Comparison of ENCODE assay signal across 1 cellular context in genomic region chr2:21032338-21033236, GRCh38.
TF ChIP-seq lines count a peak whose summit lies in the region.

No MANE protein-coding gene starts in this region.

TF ChIP-seq in HepG2, 621 proteins besides CTCF, POLR2A, EP300 and RAD21 (continued from another document and continues in another):
- TF ChIP-seq TFDP2 (CRISPR knock-in tag; IDR thresholded peaks at IDR 0.05) (no peak), SP4 (CRISPR knock-in tag; IDR thresholded peaks at IDR 0.05) (no peak), ZFP36L2 (CRISPR knock-in tag; IDR thresholded peaks at IDR 0.05) (no peak), ELF4 (CRISPR knock-in tag; IDR thresholded peaks at IDR 0.05; ENCODE audit: borderline replicate concordance) (no peak), SIN3A (IDR thresholded peaks at IDR 0.05; ENCODE audit: borderline replicate concordance, low read depth, low read length) (no peak), ZC3H13 (CRISPR knock-in tag; IDR thresholded peaks at IDR 0.05) (0 out of 2 replicates have a peak, but pooled peaks have one; percentile 21), FOXJ3 (CRISPR knock-in tag; IDR thresholded peaks at IDR 0.05; ENCODE audit: borderline replicate concordance) (no peak), NFIB (CRISPR knock-in tag; IDR thresholded peaks at IDR 0.05; ENCODE audit: borderline replicate concordance) (no peak), FLYWCH1 (CRISPR knock-in tag; IDR thresholded peaks at IDR 0.05) (no peak), MYPOP (CRISPR knock-in tag; IDR thresholded peaks at IDR 0.05) (peak; percentile 33; the same call in 1 of the 2 replicates), DPF2 (CRISPR knock-in tag; IDR thresholded peaks at IDR 0.05; ENCODE audit: borderline replicate concordance, low read depth) (no peak), GATAD2A (CRISPR knock-in tag; IDR thresholded peaks at IDR 0.05) (0 out of 2 replicates have a peak, but pooled peaks have one; percentile 10), KDM2A (CRISPR knock-in tag; IDR thresholded peaks at IDR 0.05; ENCODE audit: borderline replicate concordance, low read depth) (peak; percentile 41; the same call in 1 of the 2 replicates), KLF11 (CRISPR knock-in tag; IDR thresholded peaks at IDR 0.05) (no peak), ZNF354B (CRISPR knock-in tag; IDR thresholded peaks at IDR 0.05) (no peak), RBM39 (IDR thresholded peaks at IDR 0.05; ENCODE audit: low read depth, low read length, poor library complexity, severe bottlenecking) (peak; percentile 79), ZNF670 (CRISPR knock-in tag; IDR thresholded peaks at IDR 0.05; ENCODE audit: borderline replicate concordance) (no peak), ZKSCAN8 (CRISPR knock-in tag; IDR thresholded peaks at IDR 0.05; ENCODE audit: borderline replicate concordance) (no peak), HNRNPH1 (optimal IDR thresholded peaks at IDR 0.05; ENCODE audit: low read depth, low read length) (peak; percentile 57), FUBP1 (CRISPR knock-in tag; IDR thresholded peaks at IDR 0.05; ENCODE audit: borderline replicate concordance) (no peak), ZNF296 (CRISPR knock-in tag; conservative IDR thresholded peaks at IDR 0.05) (no peak), ZNF572 (CRISPR knock-in tag; IDR thresholded peaks at IDR 0.05) (no peak), MAFG (CRISPR knock-in tag; IDR thresholded peaks at IDR 0.05) (no peak), ZNF124 (CRISPR knock-in tag; IDR thresholded peaks at IDR 0.05) (0 out of 2 replicates have a peak, but pooled peaks have one; percentile 51), SAP130 (CRISPR knock-in tag; IDR thresholded peaks at IDR 0.05; ENCODE audit: low read depth) (no peak), FOXO1 (CRISPR knock-in tag; IDR thresholded peaks at IDR 0.05) (no peak), POLR2G (IDR thresholded peaks at IDR 0.05; ENCODE audit: low read depth, low read length) (peak; percentile 73), MED8 (CRISPR knock-in tag; IDR thresholded peaks at IDR 0.05; ENCODE audit: insufficient replicate concordance) (no peak), NR0B2 (CRISPR knock-in tag; IDR thresholded peaks at IDR 0.05) (no peak), ATM (IDR thresholded peaks at IDR 0.05; ENCODE audit: borderline replicate concordance) (no peak), ATF7-NPFF (CRISPR knock-in tag; IDR thresholded peaks at IDR 0.05; ENCODE audit: low read depth) (peak; percentile 55; the same call in 1 of the 2 replicates), HNRNPUL1 (IDR thresholded peaks at IDR 0.05; ENCODE audit: low read depth, low read length) (no peak), ZFAT (CRISPR knock-in tag; conservative IDR thresholded peaks at IDR 0.05) (no peak), MATR3 (CRISPR knock-in tag; IDR thresholded peaks at IDR 0.05) (no peak), NBN (conservative IDR thresholded peaks at IDR 0.05) (no peak), SP5 (CRISPR knock-in tag; IDR thresholded peaks at IDR 0.05; ENCODE audit: borderline replicate concordance, low read depth) (no peak), NFATC3 (CRISPR knock-in tag; IDR thresholded peaks at IDR 0.05) (no peak), ZNF891 (CRISPR knock-in tag; IDR thresholded peaks at IDR 0.05) (no peak)
- TF ChIP-seq, protein P1, sequence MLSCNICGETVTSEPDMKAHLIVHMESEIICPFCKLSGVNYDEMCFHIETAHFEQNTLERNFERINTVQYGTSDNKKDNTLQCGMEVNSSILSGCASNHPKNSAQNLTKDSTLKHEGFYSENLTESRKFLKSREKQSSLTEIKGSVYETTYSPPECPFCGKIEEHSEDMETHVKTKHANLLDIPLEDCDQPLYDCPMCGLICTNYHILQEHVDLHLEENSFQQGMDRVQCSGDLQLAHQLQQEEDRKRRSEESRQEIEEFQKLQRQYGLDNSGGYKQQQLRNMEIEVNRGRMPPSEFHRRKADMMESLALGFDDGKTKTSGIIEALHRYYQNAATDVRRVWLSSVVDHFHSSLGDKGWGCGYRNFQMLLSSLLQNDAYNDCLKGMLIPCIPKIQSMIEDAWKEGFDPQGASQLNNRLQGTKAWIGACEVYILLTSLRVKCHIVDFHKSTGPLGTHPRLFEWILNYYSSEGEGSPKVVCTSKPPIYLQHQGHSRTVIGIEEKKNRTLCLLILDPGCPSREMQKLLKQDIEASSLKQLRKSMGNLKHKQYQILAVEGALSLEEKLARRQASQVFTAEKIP (CRISPR knock-in tag; IDR thresholded peaks at IDR 0.05; ENCODE audit: borderline replicate concordance): no peak
- TF ChIP-seq, protein P2, sequence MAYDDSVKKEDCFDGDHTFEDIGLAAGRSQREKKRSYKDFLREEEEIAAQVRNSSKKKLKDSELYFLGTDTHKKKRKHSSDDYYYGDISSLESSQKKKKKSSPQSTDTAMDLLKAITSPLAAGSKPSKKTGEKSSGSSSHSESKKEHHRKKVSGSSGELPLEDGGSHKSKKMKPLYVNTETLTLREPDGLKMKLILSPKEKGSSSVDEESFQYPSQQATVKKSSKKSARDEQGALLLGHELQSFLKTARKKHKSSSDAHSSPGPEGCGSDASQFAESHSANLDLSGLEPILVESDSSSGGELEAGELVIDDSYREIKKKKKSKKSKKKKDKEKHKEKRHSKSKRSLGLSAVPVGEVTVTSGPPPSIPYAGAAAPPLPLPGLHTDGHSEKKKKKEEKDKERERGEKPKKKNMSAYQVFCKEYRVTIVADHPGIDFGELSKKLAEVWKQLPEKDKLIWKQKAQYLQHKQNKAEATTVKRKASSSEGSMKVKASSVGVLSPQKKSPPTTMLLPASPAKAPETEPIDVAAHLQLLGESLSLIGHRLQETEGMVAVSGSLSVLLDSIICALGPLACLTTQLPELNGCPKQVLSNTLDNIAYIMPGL (CRISPR knock-in tag; IDR thresholded peaks at IDR 0.05; ENCODE audit: borderline replicate concordance in 1 of 2, low read depth in 1 of 2): 0 out of 4 replicates have a peak, but pooled peaks of 1 of the 2 experiments have one; percentile 12
- TF ChIP-seq, protein P3, sequence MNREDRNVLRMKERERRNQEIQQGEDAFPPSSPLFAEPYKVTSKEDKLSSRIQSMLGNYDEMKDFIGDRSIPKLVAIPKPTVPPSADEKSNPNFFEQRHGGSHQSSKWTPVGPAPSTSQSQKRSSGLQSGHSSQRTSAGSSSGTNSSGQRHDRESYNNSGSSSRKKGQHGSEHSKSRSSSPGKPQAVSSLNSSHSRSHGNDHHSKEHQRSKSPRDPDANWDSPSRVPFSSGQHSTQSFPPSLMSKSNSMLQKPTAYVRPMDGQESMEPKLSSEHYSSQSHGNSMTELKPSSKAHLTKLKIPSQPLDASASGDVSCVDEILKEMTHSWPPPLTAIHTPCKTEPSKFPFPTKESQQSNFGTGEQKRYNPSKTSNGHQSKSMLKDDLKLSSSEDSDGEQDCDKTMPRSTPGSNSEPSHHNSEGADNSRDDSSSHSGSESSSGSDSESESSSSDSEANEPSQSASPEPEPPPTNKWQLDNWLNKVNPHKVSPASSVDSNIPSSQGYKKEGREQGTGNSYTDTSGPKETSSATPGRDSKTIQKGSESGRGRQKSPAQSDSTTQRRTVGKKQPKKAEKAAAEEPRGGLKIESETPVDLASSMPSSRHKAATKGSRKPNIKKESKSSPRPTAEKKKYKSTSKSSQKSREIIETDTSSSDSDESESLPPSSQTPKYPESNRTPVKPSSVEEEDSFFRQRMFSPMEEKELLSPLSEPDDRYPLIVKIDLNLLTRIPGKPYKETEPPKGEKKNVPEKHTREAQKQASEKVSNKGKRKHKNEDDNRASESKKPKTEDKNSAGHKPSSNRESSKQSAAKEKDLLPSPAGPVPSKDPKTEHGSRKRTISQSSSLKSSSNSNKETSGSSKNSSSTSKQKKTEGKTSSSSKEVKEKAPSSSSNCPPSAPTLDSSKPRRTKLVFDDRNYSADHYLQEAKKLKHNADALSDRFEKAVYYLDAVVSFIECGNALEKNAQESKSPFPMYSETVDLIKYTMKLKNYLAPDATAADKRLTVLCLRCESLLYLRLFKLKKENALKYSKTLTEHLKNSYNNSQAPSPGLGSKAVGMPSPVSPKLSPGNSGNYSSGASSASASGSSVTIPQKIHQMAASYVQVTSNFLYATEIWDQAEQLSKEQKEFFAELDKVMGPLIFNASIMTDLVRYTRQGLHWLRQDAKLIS (CRISPR knock-in tag; IDR thresholded peaks at IDR 0.05): peak; percentile 68; the same call in 1 of the 2 replicates
- TF ChIP-seq, protein P4, sequence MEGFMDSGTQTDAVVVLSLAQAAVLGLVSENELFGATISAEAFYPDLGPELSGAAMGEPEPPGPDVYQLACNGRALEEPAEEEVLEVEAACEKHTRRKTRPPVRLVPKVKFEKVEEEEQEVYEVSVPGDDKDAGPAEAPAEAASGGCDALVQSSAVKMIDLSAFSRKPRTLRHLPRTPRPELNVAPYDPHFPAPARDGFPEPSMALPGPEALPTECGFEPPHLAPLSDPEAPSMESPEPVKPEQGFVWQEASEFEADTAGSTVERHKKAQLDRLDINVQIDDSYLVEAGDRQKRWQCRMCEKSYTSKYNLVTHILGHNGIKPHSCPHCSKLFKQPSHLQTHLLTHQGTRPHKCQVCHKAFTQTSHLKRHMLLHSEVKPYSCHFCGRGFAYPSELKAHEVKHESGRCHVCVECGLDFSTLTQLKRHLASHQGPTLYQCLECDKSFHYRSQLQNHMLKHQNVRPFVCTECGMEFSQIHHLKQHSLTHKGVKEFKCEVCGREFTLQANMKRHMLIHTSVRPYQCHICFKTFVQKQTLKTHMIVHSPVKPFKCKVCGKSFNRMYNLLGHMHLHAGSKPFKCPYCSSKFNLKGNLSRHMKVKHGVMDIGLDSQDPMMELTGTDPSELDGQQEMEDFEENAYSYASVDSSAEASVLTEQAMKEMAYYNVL (CRISPR knock-in tag; IDR thresholded peaks at IDR 0.05; ENCODE audit: borderline replicate concordance): no peak
- TF ChIP-seq, protein P5, sequence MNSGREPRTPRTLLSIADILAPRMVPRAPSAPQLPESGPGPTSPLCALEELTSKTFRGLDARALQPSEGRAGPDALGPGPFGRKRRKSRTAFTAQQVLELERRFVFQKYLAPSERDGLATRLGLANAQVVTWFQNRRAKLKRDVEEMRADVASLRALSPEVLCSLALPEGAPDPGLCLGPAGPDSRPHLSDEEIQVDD (CRISPR knock-in tag; IDR thresholded peaks at IDR 0.05; ENCODE audit: borderline replicate concordance): no peak
- TF ChIP-seq, protein P6, sequence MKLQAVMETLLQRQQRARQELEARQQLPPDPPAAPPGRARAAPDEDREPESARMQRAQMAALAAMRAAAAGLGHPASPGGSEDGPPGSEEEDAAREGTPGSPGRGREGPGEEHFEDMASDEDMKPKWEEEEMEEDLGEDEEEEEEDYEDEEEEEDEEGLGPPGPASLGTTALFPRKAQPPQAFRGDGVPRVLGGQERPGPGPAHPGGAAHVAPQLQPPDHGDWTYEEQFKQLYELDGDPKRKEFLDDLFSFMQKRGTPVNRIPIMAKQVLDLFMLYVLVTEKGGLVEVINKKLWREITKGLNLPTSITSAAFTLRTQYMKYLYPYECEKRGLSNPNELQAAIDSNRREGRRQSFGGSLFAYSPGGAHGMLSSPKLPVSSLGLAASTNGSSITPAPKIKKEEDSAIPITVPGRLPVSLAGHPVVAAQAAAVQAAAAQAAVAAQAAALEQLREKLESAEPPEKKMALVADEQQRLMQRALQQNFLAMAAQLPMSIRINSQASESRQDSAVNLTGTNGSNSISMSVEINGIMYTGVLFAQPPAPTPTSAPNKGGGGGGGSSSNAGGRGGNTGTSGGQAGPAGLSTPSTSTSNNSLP (IDR thresholded peaks at IDR 0.05; ENCODE audit: low read depth, low read length): no peak
- TF ChIP-seq, protein P7, sequence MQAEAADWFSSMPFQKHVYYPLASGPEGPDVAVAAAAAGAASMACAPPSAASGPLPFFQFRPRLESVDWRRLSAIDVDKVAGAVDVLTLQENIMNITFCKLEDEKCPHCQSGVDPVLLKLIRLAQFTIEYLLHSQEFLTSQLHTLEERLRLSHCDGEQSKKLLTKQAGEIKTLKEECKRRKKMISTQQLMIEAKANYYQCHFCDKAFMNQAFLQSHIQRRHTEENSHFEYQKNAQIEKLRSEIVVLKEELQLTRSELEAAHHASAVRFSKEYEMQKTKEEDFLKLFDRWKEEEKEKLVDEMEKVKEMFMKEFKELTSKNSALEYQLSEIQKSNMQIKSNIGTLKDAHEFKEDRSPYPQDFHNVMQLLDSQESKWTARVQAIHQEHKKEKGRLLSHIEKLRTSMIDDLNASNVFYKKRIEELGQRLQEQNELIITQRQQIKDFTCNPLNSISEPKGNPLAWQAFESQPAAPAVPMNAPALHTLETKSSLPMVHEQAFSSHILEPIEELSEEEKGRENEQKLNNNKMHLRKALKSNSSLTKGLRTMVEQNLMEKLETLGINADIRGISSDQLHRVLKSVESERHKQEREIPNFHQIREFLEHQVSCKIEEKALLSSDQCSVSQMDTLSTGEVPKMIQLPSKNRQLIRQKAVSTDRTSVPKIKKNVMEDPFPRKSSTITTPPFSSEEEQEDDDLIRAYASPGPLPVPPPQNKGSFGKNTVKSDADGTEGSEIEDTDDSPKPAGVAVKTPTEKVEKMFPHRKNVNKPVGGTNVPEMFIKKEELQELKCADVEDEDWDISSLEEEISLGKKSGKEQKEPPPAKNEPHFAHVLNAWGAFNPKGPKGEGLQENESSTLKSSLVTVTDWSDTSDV (CRISPR knock-in tag; IDR thresholded peaks at IDR 0.05): no peak
